In genomic region chr3:142434503-142434902, GRCh38 we compare ENCODE assay signal across 32 cellular contexts.
"Had no signal": no experiment of that assay in that cellular context is flagged by ENCODE, and none has a peak within 500 bp of the region (broad histone marks: within the 10 kb centered on the region; RNA-seq: fewer than 3 reads in every experiment).

No MANE protein-coding gene starts in this region.

- ATAC-seq: activated CD4-positive, CD25-positive, alpha-beta regulatory T cell treated with anti-CD3 and anti-CD28 coated beads, Interleukin-2, amount 50 U/mL, for 24 hours; activated naive CD4-positive, alpha-beta T cell treated with anti-CD3 and anti-CD28 coated beads, Interleukin-2, amount 50 U/mL, for 72 hours; naive thymus-derived CD8-positive, alpha-beta T cell; psoas muscle; stimulated activated naive B cell treated with anti-CD40 and anti-IgM and Interleukin-4, amounts not matched to agents 10 μg/mL and 1 μg/mL and 100 μg/mL, for 72 hours; upper lobe of right lung had no signal

- H3K4me3 ChIP-seq: adrenal gland, ascending aorta, cardiac muscle cell, colonic mucosa, dorsolateral prefrontal cortex, heart left ventricle, neural progenitor cell, psoas muscle, right atrium auricular region, stomach, suprapubic skin, tibial artery, upper lobe of right lung had no signal

- H3K9ac ChIP-seq: neural progenitor cell, parathyroid adenoma had no signal

- H3K4me1 ChIP-seq: ascending aorta, colonic mucosa, neural progenitor cell, parathyroid adenoma, right atrium auricular region, upper lobe of right lung had no signal

- DNase-seq: activated CD4-positive, alpha-beta memory T cell treated with anti-CD3 and anti-CD28 coated beads for 36 hours; activated CD4-positive, alpha-beta T cell treated with anti-CD3 and anti-CD28 coated beads for 48 hours; activated CD8-positive, alpha-beta memory T cell treated with anti-CD3 and anti-CD28 coated beads, Interleukin-2, amount 50 U/mL, for 48 hours; activated gamma-delta T cell treated with Interleukin-2 at 50 U/mL for 16 hours; activated T-cell treated with anti-CD3 and anti-CD28 coated beads, Interleukin-2, amount 50 U/mL, for 24 hours; adrenal gland; cerebellar nuclear complex; colonic mucosa; dorsolateral prefrontal cortex; effector memory CD4-positive, alpha-beta T cell; foreskin fibroblast; heart left ventricle; naive thymus-derived CD8-positive, alpha-beta T cell; occipital lobe; psoas muscle; stimulated activated CD4-positive, alpha-beta T cell treated with anti-CD3 and anti-CD28 coated beads, Interleukin-15, amount 100 ng/mL, for 24 hours; stimulated activated CD4-positive, alpha-beta T cell treated with anti-CD3 and anti-CD28 coated beads, Interleukin-2, amount 100 ng/mL, for 24 hours; stimulated activated naive B cell treated with anti-CD40 and anti-IgM and Interleukin-4, amounts not matched to agents 10 μg/mL and 1 μg/mL and 100 μg/mL, for 72 hours; stomach; T-helper 1 cell; tibial artery; upper lobe of right lung had no signal

- H3K27ac Mint-ChIP-seq: activated CD4-positive, alpha-beta memory T cell treated with anti-CD3 and anti-CD28 coated beads for 36 hours; activated naive CD4-positive, alpha-beta T cell treated with anti-CD3 and anti-CD28 coated beads, Interleukin-2, amount 50 U/mL, for 72 hours; activated T-cell treated with anti-CD3 and anti-CD28 coated beads, Interleukin-2, amount 50 U/mL, for 24 hours; brain; memory B cell; neural progenitor cell; stimulated activated naive B cell treated with anti-CD40 and anti-IgM and Interleukin-4, amounts not matched to agents 10 μg/mL and 1 μg/mL and 100 μg/mL, for 72 hours had no signal

- H3K36me3 ChIP-seq: colonic mucosa, neural progenitor cell had no signal

- H3K9me3 ChIP-seq: adrenal gland, ascending aorta, colonic mucosa, psoas muscle, right atrium auricular region, stomach, suprapubic skin, tibial artery, upper lobe of right lung had no signal

- H3K4me3 Mint-ChIP-seq: activated CD4-positive, alpha-beta memory T cell treated with anti-CD3 and anti-CD28 coated beads for 36 hours; activated T-cell treated with anti-CD3 and anti-CD28 coated beads, Interleukin-2, amount 50 U/mL, for 24 hours; brain; memory B cell; naive thymus-derived CD8-positive, alpha-beta T cell; neural progenitor cell; stimulated activated naive B cell treated with anti-CD40 and anti-IgM and Interleukin-4, amounts not matched to agents 10 μg/mL and 1 μg/mL and 100 μg/mL, for 72 hours had no signal

- H2AFZ ChIP-seq: neural progenitor cell, parathyroid adenoma had no signal

- H3K27me3 Mint-ChIP-seq: activated CD4-positive, alpha-beta memory T cell treated with anti-CD3 and anti-CD28 coated beads for 36 hours; activated T-cell treated with anti-CD3 and anti-CD28 coated beads, Interleukin-2, amount 50 U/mL, for 24 hours; brain; memory B cell; naive thymus-derived CD8-positive, alpha-beta T cell; stimulated activated naive B cell treated with anti-CD40 and anti-IgM and Interleukin-4, amounts not matched to agents 10 μg/mL and 1 μg/mL and 100 μg/mL, for 72 hours had no signal

- H3K27ac ChIP-seq: adrenal gland, ascending aorta, cardiac muscle cell, colonic mucosa, dorsolateral prefrontal cortex, heart left ventricle, neural progenitor cell, parathyroid adenoma, psoas muscle, right atrium auricular region, stomach, suprapubic skin, tibial artery, upper lobe of right lung had no signal

- H3K27me3 ChIP-seq: adrenal gland, ascending aorta, cardiac muscle cell, colonic mucosa, dorsolateral prefrontal cortex, heart left ventricle, neural progenitor cell, right atrium auricular region, stomach, suprapubic skin, tibial artery, upper lobe of right lung had no signal

- H3K4me2 ChIP-seq: neural progenitor cell had no signal

- H3K9me3 Mint-ChIP-seq: activated CD4-positive, alpha-beta memory T cell treated with anti-CD3 and anti-CD28 coated beads for 36 hours; activated naive CD4-positive, alpha-beta T cell treated with anti-CD3 and anti-CD28 coated beads, Interleukin-2, amount 50 U/mL, for 72 hours; activated T-cell treated with anti-CD3 and anti-CD28 coated beads, Interleukin-2, amount 50 U/mL, for 24 hours; memory B cell; naive thymus-derived CD8-positive, alpha-beta T cell; stimulated activated naive B cell treated with anti-CD40 and anti-IgM and Interleukin-4, amounts not matched to agents 10 μg/mL and 1 μg/mL and 100 μg/mL, for 72 hours had no signal
